ENCODE assay signal across 29 cellular contexts in the genomic region with DNA sequence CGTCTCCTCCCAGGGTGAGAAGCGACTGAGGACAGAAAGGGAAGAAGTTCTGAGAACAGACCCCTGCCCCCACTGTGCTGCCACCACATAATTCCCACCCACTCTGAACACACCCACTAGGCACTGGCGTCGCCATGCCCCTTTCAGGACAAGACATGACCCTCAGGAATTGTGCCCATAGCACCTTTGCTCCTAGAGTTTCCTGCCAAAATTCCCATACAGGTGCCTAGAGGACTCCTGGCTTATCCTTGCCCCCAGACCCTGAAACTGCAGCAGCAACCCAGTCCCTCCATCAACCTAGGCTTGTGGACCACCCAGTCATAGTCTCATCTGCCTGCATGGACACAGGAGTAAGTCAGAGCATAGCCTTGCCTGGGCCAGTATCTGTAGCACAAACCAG.
DNase-seq lines count a peak whose midpoint lies in the region; ATAC-seq and TF ChIP-seq lines count a peak whose summit lies in the region.
"Had no signal": no experiment of that assay in that cellular context is flagged by ENCODE, and none has a peak within 500 bp of the region (broad histone marks: within the 10 kb centered on the region; RNA-seq: fewer than 3 reads in every experiment).

No MANE protein-coding gene starts in this region.

- CTCF ChIA-PET in T-cell (lab: Charles Lee) = no interaction called here

- H3K9me3 ChIP-seq in neural progenitor cell (ENCODE audit: low read depth) = no peaks in the 10 kb centered on the region
- H3K9me3 ChIP-seq: adrenal gland, BE2C, esophagus muscularis mucosa, left ventricle myocardium inferior, prostate gland had no signal

- H3K27ac ChIP-seq in neural progenitor cell = no peak overlapping the region
- H3K27ac ChIP-seq: A549, adrenal gland, brain microvascular endothelial cell, esophagus muscularis mucosa, left ventricle myocardium inferior, prostate gland had no signal

- H3K36me3 Mint-ChIP-seq in activated naive CD8-positive, alpha-beta T cell = peaks cover 15% of the 10 kb centered on the region
- H3K36me3 Mint-ChIP-seq in activated naive CD8-positive, alpha-beta T cell treated with anti-CD3 and anti-CD28 coated beads, Interleukin-2, amount 50 U/mL, for 24 hours (ENCODE audit: low read depth) = peaks cover 62% of the 10 kb centered on the region
- H3K36me3 Mint-ChIP-seq in T-cell (peaks cover 37% of the 10 kb centered on the region), memory B cell (peaks cover 11% of the 10 kb centered on the region), neural progenitor cell (peaks cover 65% of the 10 kb centered on the region)
- H3K36me3 Mint-ChIP-seq in stimulated activated memory B cell treated with anti-CD40 and anti-IgM and Interleukin-4, amounts not matched to agents 10 μg/mL and 1 μg/mL and 100 μg/mL, for 72 hours = peaks cover 44% of the 10 kb centered on the region

- peaks cover 63% of the 10 kb centered on the region for H3K4me1 Mint-ChIP-seq in activated naive CD8-positive, alpha-beta T cell (ENCODE audit: low read depth)
- H3K4me1 Mint-ChIP-seq in activated naive CD8-positive, alpha-beta T cell treated with anti-CD3 and anti-CD28 coated beads, Interleukin-2, amount 50 U/mL, for 24 hours = peaks cover 55% of the 10 kb centered on the region
- H3K4me1 Mint-ChIP-seq in T-cell = peaks cover 50 to 67% (median 64%) of the 10 kb centered on the region in 3 donors
- peaks cover 38% of the 10 kb centered on the region for H3K4me1 Mint-ChIP-seq in memory B cell
- H3K4me1 Mint-ChIP-seq in stimulated activated memory B cell treated with anti-CD40 and anti-IgM and Interleukin-4, amounts not matched to agents 10 μg/mL and 1 μg/mL and 100 μg/mL, for 72 hours = peaks cover 39% of the 10 kb centered on the region
- peaks cover 15% of the 10 kb centered on the region for H3K4me1 Mint-ChIP-seq in neural progenitor cell

- ATAC-seq in activated naive CD8-positive, alpha-beta T cell treated with anti-CD3 and anti-CD28 coated beads, Interleukin-2, amount 50 U/mL, for 24 hours = no peak
- ATAC-seq in T-cell (replicated peaks in 1 of 4) (no peak), memory B cell (ENCODE audit: low read depth) (no peak)
- ATAC-seq in stimulated activated memory B cell treated with anti-CD40 and anti-IgM and Interleukin-4, amounts not matched to agents 10 μg/mL and 1 μg/mL and 100 μg/mL, for 72 hours = no peak
- ATAC-seq: A549, Right ventricle myocardium inferior had no signal

- peak overlapping the region; percentile 98 for H3K4me3 Mint-ChIP-seq in activated naive CD8-positive, alpha-beta T cell
- no peak overlapping the region for H3K4me3 Mint-ChIP-seq in activated naive CD8-positive, alpha-beta T cell treated with anti-CD3 and anti-CD28 coated beads, Interleukin-2, amount 50 U/mL, for 24 hours
- H3K4me3 Mint-ChIP-seq in T-cell = peak overlapping the region in 1 of 3 donors; percentile 99
- H3K4me3 Mint-ChIP-seq in memory B cell = no peak overlapping the region
- no peak overlapping the region for H3K4me3 Mint-ChIP-seq in stimulated activated memory B cell treated with anti-CD40 and anti-IgM and Interleukin-4, amounts not matched to agents 10 μg/mL and 1 μg/mL and 100 μg/mL, for 72 hours
- no peak overlapping the region for H3K4me3 Mint-ChIP-seq in neural progenitor cell
- H3K4me3 Mint-ChIP-seq: mesothelial cell of epicardium had no signal

- no peak overlapping the region for H3K4me3 ChIP-seq in neural progenitor cell
- H3K4me3 ChIP-seq: A549, adrenal gland, esophagus muscularis mucosa, left ventricle myocardium inferior, prostate gland had no signal

- no peaks in the 10 kb centered on the region for H3K36me3 ChIP-seq in neural progenitor cell
- H3K36me3 ChIP-seq: adrenal gland, prostate gland had no signal

- POLR2A ChIA-PET in T-cell (lab: Charles Lee) = no interaction called here

- H3K79me2 ChIP-seq in neural progenitor cell (ENCODE audit: low read depth) = peaks cover 70% of the 10 kb centered on the region

- H3F3A ChIP-seq in neural progenitor cell (ENCODE audit: low read depth) = peaks cover 22% of the 10 kb centered on the region

- H3K27me3 ChIP-seq in neural progenitor cell = no peaks in the 10 kb centered on the region
- H3K27me3 ChIP-seq: adrenal gland, BE2C, brain microvascular endothelial cell, esophagus muscularis mucosa had no signal

- H3K9me3 Mint-ChIP-seq in activated naive CD8-positive, alpha-beta T cell (ENCODE audit: low read depth) = peaks cover 3% of the 10 kb centered on the region
- peaks cover 4% of the 10 kb centered on the region for H3K9me3 Mint-ChIP-seq in activated naive CD8-positive, alpha-beta T cell treated with anti-CD3 and anti-CD28 coated beads, Interleukin-2, amount 50 U/mL, for 24 hours
- H3K9me3 Mint-ChIP-seq in T-cell (peaks cover 0 to 6% (median 2%) of the 10 kb centered on the region in 3 donors), memory B cell (no peaks in the 10 kb centered on the region), neural progenitor cell (peaks cover 64% of the 10 kb centered on the region)
- H3K9me3 Mint-ChIP-seq in stimulated activated memory B cell treated with anti-CD40 and anti-IgM and Interleukin-4, amounts not matched to agents 10 μg/mL and 1 μg/mL and 100 μg/mL, for 72 hours = no peaks in the 10 kb centered on the region
- H3K9me3 Mint-ChIP-seq: endodermal cell, mesothelial cell of epicardium had no signal

- DNase-seq in activated naive CD8-positive, alpha-beta T cell treated with anti-CD3 and anti-CD28 coated beads, Interleukin-2, amount 50 U/mL, for 24 hours = no peak
- DNase-seq in T-cell (no peak), memory B cell (ENCODE audit: low spot score in 2 of 2) (no peak), NOMO-1 treated with DMSO at 0.1 percent for 48 hours (lab: John Stamatoyannopoulos, UW; ENCODE audit: unreplicated experiment) (no peak), neural progenitor cell (ENCODE audit: low spot score) (no peak), NCI-H1092 treated with DMSO at 0.1 percent for 48 hours (lab: John Stamatoyannopoulos, UW) (no peak)
- DNase-seq: activated CD4-positive, alpha-beta T cell treated with anti-CD3 and anti-CD28 coated beads, Interleukin-2, amount 50 U/mL, for 4 hours; activated CD8-positive, alpha-beta memory T cell treated with anti-CD3 and anti-CD28 coated beads, Interleukin-2, amount 50 U/mL, for 4 hours; activated effector memory CD4-positive, alpha-beta T cell treated with anti-CD3 and anti-CD28 coated beads, Interleukin-2, amount 50 U/mL, for 16 hours; adrenal gland; BE2C; brain microvascular endothelial cell; endodermal cell; foreskin melanocyte; H9; hippocampal formation; left ventricle myocardium inferior; NCI-H1092; NCI-H2029 treated with DMSO at 0.1 percent for 48 hours; NCI-H2227 treated with DMSO at 0.1 percent for 48 hours; NCI-H82; T1000 had no signal

- peaks cover 13% of the 10 kb centered on the region for H3K4me1 ChIP-seq in neural progenitor cell
- H3K4me1 ChIP-seq: BE2C, prostate gland had no signal

- H2AFZ ChIP-seq in neural progenitor cell (replicated peaks) = no peak overlapping the region

- H4K20me1 ChIP-seq in neural progenitor cell (ENCODE audit: low read depth) = peaks cover 10% of the 10 kb centered on the region

- TF ChIP-seq CTCF in neural progenitor cell (IDR thresholded peaks at IDR 0.05) = no peak

- no peaks in the 10 kb centered on the region for H3K27me3 Mint-ChIP-seq in activated naive CD8-positive, alpha-beta T cell
- no peaks in the 10 kb centered on the region for H3K27me3 Mint-ChIP-seq in activated naive CD8-positive, alpha-beta T cell treated with anti-CD3 and anti-CD28 coated beads, Interleukin-2, amount 50 U/mL, for 24 hours
- no peaks in the 10 kb centered on the region for H3K27me3 Mint-ChIP-seq in T-cell
- H3K27me3 Mint-ChIP-seq in memory B cell = no peaks in the 10 kb centered on the region
- H3K27me3 Mint-ChIP-seq in stimulated activated memory B cell treated with anti-CD40 and anti-IgM and Interleukin-4, amounts not matched to agents 10 μg/mL and 1 μg/mL and 100 μg/mL, for 72 hours = no peaks in the 10 kb centered on the region
- peaks cover 16% of the 10 kb centered on the region for H3K27me3 Mint-ChIP-seq in neural progenitor cell (ENCODE audit: insufficient read depth, low read depth)

- no peak overlapping the region for H3K9ac ChIP-seq in neural progenitor cell

- H3K27ac Mint-ChIP-seq in activated naive CD8-positive, alpha-beta T cell = no peak overlapping the region
- H3K27ac Mint-ChIP-seq in activated naive CD8-positive, alpha-beta T cell treated with anti-CD3 and anti-CD28 coated beads, Interleukin-2, amount 50 U/mL, for 24 hours = no peak overlapping the region
- H3K27ac Mint-ChIP-seq in T-cell (peak overlapping the region; percentile 62 to 98), memory B cell (peak overlapping the region; percentile 96), neural progenitor cell (no peak overlapping the region)
- H3K27ac Mint-ChIP-seq in stimulated activated memory B cell treated with anti-CD40 and anti-IgM and Interleukin-4, amounts not matched to agents 10 μg/mL and 1 μg/mL and 100 μg/mL, for 72 hours = peak overlapping the region; percentile 100
- H3K27ac Mint-ChIP-seq: endodermal cell, mesothelial cell of epicardium had no signal

- H3K4me2 ChIP-seq in neural progenitor cell = no peak overlapping the region
- H3K4me2 ChIP-seq: A549 had no signal

Comparison
In these comparisons a context has a peak if more than half of its experiments do, and no peak if none do; other contexts are left out.
1. H3K27ac Mint-ChIP-seq: peak in T-cell (2 of 2), memory B cell (single experiment) and stimulated activated memory B cell treated with anti-CD40 and anti-IgM and Interleukin-4, amounts not matched to agents 10 μg/mL and 1 μg/mL and 100 μg/mL, for 72 hours (single experiment); none in activated naive CD8-positive, alpha-beta T cell (single experiment), activated naive CD8-positive, alpha-beta T cell treated with anti-CD3 and anti-CD28 coated beads, Interleukin-2, amount 50 U/mL, for 24 hours (single experiment) and neural progenitor cell (single experiment).